Comparison of ENCODE assay signal across 10 cellular contexts in genomic region chr17:81731271-81731670, GRCh38. TPM values are rescaled to one million over a fixed set of nuclear protein-coding genes. Genes with fewer than 3 reads are reported as not detected.
DNase-seq lines count a peak whose midpoint lies in the region; ATAC-seq and TF ChIP-seq lines count a peak whose summit lies in the region.
"Had no signal": no experiment of that assay in that cellular context is flagged by ENCODE, and none has a peak within 500 bp of the region (broad histone marks: within the 10 kb centered on the region; RNA-seq: fewer than 3 reads in every experiment).

No MANE protein-coding gene starts in this region.

- H3K36me3 ChIP-seq in SJCRH30 (no peaks in the 10 kb centered on the region), vagina (no peaks in the 10 kb centered on the region)

- peak; percentile 41 for DNase-seq in Jurkat, Clone E6-1 (ENCODE audit: low read depth, low spot score)
- DNase-seq in SJCRH30, result peak; percentile 73 to 77
- peak; percentile 29 for DNase-seq in fibroblast of the conjunctiva (ENCODE audit: low read depth)
- no peak for DNase-seq in vagina (ENCODE audit: extremely low spot score in 2 of 2)
- no peak for DNase-seq in activated naive CD4-positive, alpha-beta T cell treated with anti-CD3 and anti-CD28 coated beads, Interleukin-2, amount 10 ng/mL, durations not matched to agents 7 days and 5 days
- DNase-seq in NCI-H2196 (lab: John Stamatoyannopoulos, UW; ENCODE audit: unreplicated experiment), result no peak
- no peak for DNase-seq in omental fat pad (ENCODE audit: low spot score)
- DNase-seq: naive thymus-derived CD8-positive, alpha-beta T cell; NCI-H146 had no signal

- H3K27me3 Mint-ChIP-seq in activated naive CD4-positive, alpha-beta T cell treated with anti-CD3 and anti-CD28 coated beads, Interleukin-2, amount 10 ng/mL, durations not matched to agents 7 days and 5 days, result peaks cover 58% of the 10 kb centered on the region

- H3K36me3 Mint-ChIP-seq in activated naive CD4-positive, alpha-beta T cell treated with anti-CD3 and anti-CD28 coated beads, Interleukin-2, amount 10 ng/mL, durations not matched to agents 7 days and 5 days, result no peaks in the 10 kb centered on the region
- H3K36me3 Mint-ChIP-seq: naive thymus-derived CD8-positive, alpha-beta T cell had no signal

- peaks cover 20% of the 10 kb centered on the region for H3K27me3 ChIP-seq in SJCRH30
- no peaks in the 10 kb centered on the region for H3K27me3 ChIP-seq in vagina

- no peak overlapping the region for H3K27ac Mint-ChIP-seq in activated naive CD4-positive, alpha-beta T cell treated with anti-CD3 and anti-CD28 coated beads, Interleukin-2, amount 10 ng/mL, durations not matched to agents 7 days and 5 days
- H3K27ac Mint-ChIP-seq: naive thymus-derived CD8-positive, alpha-beta T cell had no signal

- no peak overlapping the region for H3K4me3 ChIP-seq in Jurkat, Clone E6-1 (ENCODE audit: low read length)
- peak overlapping the region; percentile 19 for H3K4me3 ChIP-seq in SJCRH30
- H3K4me3 ChIP-seq in vagina, result no peak overlapping the region
- H3K4me3 ChIP-seq: PC-9 had no signal

- H3K4me3 Mint-ChIP-seq in activated naive CD4-positive, alpha-beta T cell treated with anti-CD3 and anti-CD28 coated beads, Interleukin-2, amount 10 ng/mL, durations not matched to agents 7 days and 5 days, result no peak overlapping the region
- H3K4me3 Mint-ChIP-seq: naive thymus-derived CD8-positive, alpha-beta T cell had no signal

- H3K4me1 Mint-ChIP-seq in activated naive CD4-positive, alpha-beta T cell treated with anti-CD3 and anti-CD28 coated beads, Interleukin-2, amount 10 ng/mL, durations not matched to agents 7 days and 5 days, result peaks cover 17% of the 10 kb centered on the region

- intact Hi-C loops in vagina (cut with DNase I), result no loop called here

- peak overlapping the region; percentile 61 for H3K27ac ChIP-seq in SJCRH30
- peak overlapping the region; percentile 5 for H3K27ac ChIP-seq in vagina
- H3K27ac ChIP-seq: PC-9 had no signal

- TF ChIP-seq POLR2A in vagina (IDR thresholded peaks at IDR 0.05), result no peak

- ATAC-seq in omental fat pad (ENCODE audit: low FRiP score), result no peak
- ATAC-seq: naive thymus-derived CD8-positive, alpha-beta T cell had no signal

- H3K9me3 ChIP-seq in SJCRH30 (replicated peaks), result no peaks in the 10 kb centered on the region
- H3K9me3 ChIP-seq in vagina, result no peaks in the 10 kb centered on the region

- CTCF ChIA-PET in activated naive CD4-positive, alpha-beta T cell treated with anti-CD3 and anti-CD28 coated beads, Interleukin-2, amount 10 ng/mL, durations not matched to agents 7 days and 5 days (lab: Charles Lee), result interaction anchor here (1.1 kb wide), 1 partner anchor 161 kb away, joined by 3 read pairs; no protein-coding TSS in a partner anchor

- H3K4me1 ChIP-seq in SJCRH30 (peaks cover 24% of the 10 kb centered on the region), vagina (peaks cover 18% of the 10 kb centered on the region)

- no peaks in the 10 kb centered on the region for H3K9me3 Mint-ChIP-seq in activated naive CD4-positive, alpha-beta T cell treated with anti-CD3 and anti-CD28 coated beads, Interleukin-2, amount 10 ng/mL, durations not matched to agents 7 days and 5 days
- H3K9me3 Mint-ChIP-seq: naive thymus-derived CD8-positive, alpha-beta T cell had no signal

- no peak for TF ChIP-seq CTCF in vagina (IDR thresholded peaks at IDR 0.05)
- TF ChIP-seq CTCF in omental fat pad (IDR thresholded peaks at IDR 0.05), result no peak

RNA-seq across cellular contexts. Expression of gene SLC25A10, which starts 19.2 kb away (rescaled TPM):
- 51.4 TPM for polyA plus RNA-seq in Jurkat, Clone E6-1 (2012; ENCODE audit: insufficient read depth, insufficient read length)
- 33.2 and 34.8 TPM in 2 replicates for total RNA-seq in SJCRH30 (2014; rRNA removed; shearing (Covaris generic))
- total RNA-seq in vagina (2.9 TPM), omental fat pad (10 to 100 TPM; 11.4 to 22.4 (median 14.0) TPM)

RNA-seq across cellular contexts. Expression of gene MRPL12, which starts 28.1 kb away (rescaled TPM):
- polyA plus RNA-seq in Jurkat, Clone E6-1 (2012; ENCODE audit: insufficient read depth, insufficient read length), result 113 TPM
- total RNA-seq in SJCRH30 (2014; rRNA removed; shearing (Covaris generic)), result 93.7 and 128 TPM in 2 replicates
- total RNA-seq in vagina (77.3 TPM), omental fat pad (10 to 100 TPM; 31.4 to 55.8 (median 49.2) TPM)

RNA-seq across cellular contexts. Expression of gene HGS, which starts 47.5 kb away (rescaled TPM):
- 128 TPM for polyA plus RNA-seq in Jurkat, Clone E6-1 (2012; ENCODE audit: insufficient read depth, insufficient read length)
- total RNA-seq in SJCRH30 (2014; rRNA removed; shearing (Covaris generic)), result 88.6 and 103 TPM in 2 replicates
- total RNA-seq in vagina (72.9 TPM), omental fat pad (100 to 1,000 TPM in 1 of 4 donors, 10 to 100 TPM in 3; 54.0 to 117 (median 66.9) TPM)

RNA-seq across cellular contexts. Expression of gene ARL16, which starts 47.7 kb away (rescaled TPM):
- polyA plus RNA-seq in Jurkat, Clone E6-1 (2012; ENCODE audit: insufficient read depth, insufficient read length), result 38.6 TPM
- total RNA-seq in SJCRH30 (2014; rRNA removed; shearing (Covaris generic)), result 83.7 and 89.9 TPM in 2 replicates
- 24.1 TPM for total RNA-seq in vagina
- 10 to 100 TPM; 18.8 to 28.8 (median 26.9) TPM for total RNA-seq in omental fat pad

Comparison
In these comparisons a context has a peak if more than half of its experiments do, and no peak if none do; other contexts are left out.
1. DNase-seq: peak in Jurkat, Clone E6-1 (single experiment), SJCRH30 (2 of 2) and fibroblast of the conjunctiva (single experiment); none in vagina (0 of 2), activated naive CD4-positive, alpha-beta T cell treated with anti-CD3 and anti-CD28 coated beads, Interleukin-2, amount 10 ng/mL, durations not matched to agents 7 days and 5 days (single experiment), NCI-H2196 (single experiment) and omental fat pad (single experiment).